1 cellular context compared by ENCODE assay signal in genomic region chr5:141713616-141714309, GRCh38.
TF ChIP-seq lines count a peak whose summit lies in the region.

No MANE protein-coding gene starts in this region.

TF ChIP-seq in GM23338, 12 proteins besides CTCF, POLR2A, EP300 and RAD21 (continued from another document):
- no peak for TF ChIP-seq ZNF462 (CRISPR knock-in tag; IDR thresholded peaks at IDR 0.05)
- no peak for TF ChIP-seq JUNB (IDR thresholded peaks at IDR 0.05; ENCODE audit: unreplicated experiment)
- TF ChIP-seq CREB1 (CRISPR knock-in tag; IDR thresholded peaks at IDR 0.05; ENCODE audit: low read depth): no peak
- TF ChIP-seq NANOG (IDR thresholded peaks at IDR 0.05; ENCODE audit: borderline replicate concordance): no peak
- no peak for TF ChIP-seq ZNF114 (CRISPR knock-in tag; IDR thresholded peaks at IDR 0.05)
